16 cellular contexts compared by ENCODE assay signal in genomic region chr3:97914390-97914789, GRCh38. TPM values are rescaled to one million over a fixed set of nuclear protein-coding genes. Genes with fewer than 3 reads are reported as not detected.
DNase-seq lines count a peak whose midpoint lies in the region; ATAC-seq and TF ChIP-seq lines count a peak whose summit lies in the region.
"Had no signal": no experiment of that assay in that cellular context is flagged by ENCODE, and none has a peak within 500 bp of the region (broad histone marks: within the 10 kb centered on the region; RNA-seq: fewer than 3 reads in every experiment).

No MANE protein-coding gene starts in this region.

- CTCF ChIA-PET in activated CD4-positive, alpha-beta memory T cell treated with anti-CD3 and anti-CD28 coated beads for 36 hours (lab: Charles Lee), result interaction anchor here (1.1 kb wide), 1 partner anchor 108 kb away, joined by 3 read pairs; no protein-coding TSS in a partner anchor
- CTCF ChIA-PET in activated CD4-positive, alpha-beta memory T cell treated with anti-CD3 and anti-CD28 coated beads, Interleukin-2, amount 10 ng/mL, durations not matched to agents 7 days and 5 days (lab: Charles Lee), result interaction anchor here (1.0 to 1.1 kb wide), 2 partner anchors 107 to 108 kb away, joined by 3 read pairs; no protein-coding TSS in a partner anchor
- CTCF ChIA-PET in OCI-LY7 (lab: Charles Lee; ENCODE audit: unreplicated experiment), result no interaction called here

- no peaks in the 10 kb centered on the region for H3K9me3 Mint-ChIP-seq in activated CD4-positive, alpha-beta memory T cell treated with anti-CD3 and anti-CD28 coated beads for 36 hours
- H3K9me3 Mint-ChIP-seq in activated CD4-positive, alpha-beta memory T cell treated with anti-CD3 and anti-CD28 coated beads, Interleukin-2, amount 10 ng/mL, durations not matched to agents 7 days and 5 days, result peaks cover 6% of the 10 kb centered on the region
- H3K9me3 Mint-ChIP-seq in stimulated activated effector memory CD8-positive, alpha-beta T cell treated with anti-CD3 and anti-CD28 coated beads, Interleukin-12 subunit alpha, Interleukin-12 subunit beta, amount 100 ng/mL, for 72 hours, result no peaks in the 10 kb centered on the region
- H3K9me3 Mint-ChIP-seq in immature natural killer cell, result peaks cover 0 to 2% (median 0%) of the 10 kb centered on the region in 6 donors
- H3K9me3 Mint-ChIP-seq: neural crest cell had no signal

- H3K36me3 ChIP-seq in OCI-LY7 (ENCODE audit: insufficient read depth, low read length), result no peaks in the 10 kb centered on the region

- POLR2A ChIA-PET in activated CD4-positive, alpha-beta memory T cell treated with anti-CD3 and anti-CD28 coated beads for 36 hours (lab: Charles Lee), result interaction anchor here (1.0 kb wide), 1 partner anchor 40 kb away, joined by 4 read pairs; no protein-coding TSS in a partner anchor
- POLR2A ChIA-PET in activated CD4-positive, alpha-beta memory T cell treated with anti-CD3 and anti-CD28 coated beads, Interleukin-2, amount 10 ng/mL, durations not matched to agents 7 days and 5 days (lab: Charles Lee), result interaction anchor here (0.7 to 1.0 kb wide), 3 partner anchors 26 to 93 kb away, joined by 3 to 4 read pairs (median 3); partner anchors contain the start of gene CRYBG3
- POLR2A ChIA-PET in OCI-LY7 (lab: Charles Lee), result interaction anchor here (1.6 kb wide), 1 partner anchor 20 kb away, joined by 4 read pairs; no protein-coding TSS in a partner anchor

- peak overlapping the region; percentile 35 for H2AFZ ChIP-seq in OCI-LY7 (ENCODE audit: low read length)

- no peak overlapping the region for H3K4me2 ChIP-seq in OCI-LY7 (ENCODE audit: low read length)
- H3K4me2 ChIP-seq: SK-N-SH had no signal

- H3K36me3 Mint-ChIP-seq in activated CD4-positive, alpha-beta memory T cell treated with anti-CD3 and anti-CD28 coated beads for 36 hours, result peaks cover 34% of the 10 kb centered on the region
- H3K36me3 Mint-ChIP-seq in activated CD4-positive, alpha-beta memory T cell treated with anti-CD3 and anti-CD28 coated beads, Interleukin-2, amount 10 ng/mL, durations not matched to agents 7 days and 5 days (ENCODE audit: low read depth), result peaks cover 67% of the 10 kb centered on the region
- no peaks in the 10 kb centered on the region for H3K36me3 Mint-ChIP-seq in stimulated activated effector memory CD8-positive, alpha-beta T cell treated with anti-CD3 and anti-CD28 coated beads, Interleukin-12 subunit alpha, Interleukin-12 subunit beta, amount 100 ng/mL, for 72 hours
- peaks cover 3 to 14% (median 4%) of the 10 kb centered on the region in 3 donors for H3K36me3 Mint-ChIP-seq in immature natural killer cell

- peaks cover 7% of the 10 kb centered on the region for H3K4me1 ChIP-seq in OCI-LY7 (ENCODE audit: insufficient read depth, low read length, poor library complexity, severe bottlenecking)

- H3K4me3 ChIP-seq in OCI-LY7 (ENCODE audit: low read depth, low read length, poor library complexity, severe bottlenecking), result no peak overlapping the region

- no TSS peak for BruUV-seq in OCI-LY7 (replicated peaks; lab: Mats Ljungman, UMichigan)

- H4K20me1 ChIP-seq in OCI-LY7 (ENCODE audit: insufficient read depth, low read length), result no peaks in the 10 kb centered on the region

- no peaks in the 10 kb centered on the region for H3K79me2 ChIP-seq in OCI-LY7 (ENCODE audit: insufficient read depth, low read depth, low read length)

- no peak overlapping the region for H3K4me3 Mint-ChIP-seq in activated CD4-positive, alpha-beta memory T cell treated with anti-CD3 and anti-CD28 coated beads for 36 hours
- H3K4me3 Mint-ChIP-seq in activated CD4-positive, alpha-beta memory T cell treated with anti-CD3 and anti-CD28 coated beads, Interleukin-2, amount 10 ng/mL, durations not matched to agents 7 days and 5 days, result no peak overlapping the region
- H3K4me3 Mint-ChIP-seq in stimulated activated effector memory CD8-positive, alpha-beta T cell treated with anti-CD3 and anti-CD28 coated beads, Interleukin-12 subunit alpha, Interleukin-12 subunit beta, amount 100 ng/mL, for 72 hours, result no peak overlapping the region
- no peak overlapping the region for H3K4me3 Mint-ChIP-seq in immature natural killer cell
- H3K4me3 Mint-ChIP-seq: neural crest cell had no signal

- peak; percentile 45 for ATAC-seq in stimulated activated effector memory CD8-positive, alpha-beta T cell treated with anti-CD3 and anti-CD28 coated beads, Interleukin-12 subunit alpha, Interleukin-12 subunit beta, amount 100 ng/mL, for 72 hours
- no peak for ATAC-seq in GM19452 (IDR thresholded peaks at IDR 0.05; ENCODE audit: unreplicated experiment)
- ATAC-seq: right cardiac atrium had no signal

- intact Hi-C loops in activated CD4-positive, alpha-beta memory T cell treated with anti-CD3 and anti-CD28 coated beads for 36 hours (cut with micrococcal nuclease), result loop anchor here (5.0 kb wide), 1 partner anchor 58 kb away; the partner anchor contains the start of gene RIOX2
- intact Hi-C loops in OCI-LY7 (cut with micrococcal nuclease; ENCODE audit: unreplicated experiment), result loop anchor here (10.0 kb wide), 1 partner anchor 110 kb away; no protein-coding TSS in a partner anchor

- no peak for TF ChIP-seq CTCF in OCI-LY7 (conservative IDR thresholded peaks at IDR 0.05; ENCODE audit: low read length)

- H3K9me2 ChIP-seq in OCI-LY7 (ENCODE audit: insufficient read depth, low read length), result no peaks in the 10 kb centered on the region
- H3K9me2 ChIP-seq: SK-N-SH had no signal

- no peak overlapping the region for H3K27ac ChIP-seq in OCI-LY7 (ENCODE audit: low read depth, low read length, poor library complexity, severe bottlenecking)
- H3K27ac ChIP-seq: 22Rv1, C4-2B had no signal

- no peaks in the 10 kb centered on the region for H3K27me3 Mint-ChIP-seq in activated CD4-positive, alpha-beta memory T cell treated with anti-CD3 and anti-CD28 coated beads for 36 hours
- no peaks in the 10 kb centered on the region for H3K27me3 Mint-ChIP-seq in activated CD4-positive, alpha-beta memory T cell treated with anti-CD3 and anti-CD28 coated beads, Interleukin-2, amount 10 ng/mL, durations not matched to agents 7 days and 5 days
- H3K27me3 Mint-ChIP-seq in immature natural killer cell (ENCODE audit: low read depth in 3 of 3), result peaks cover 0 to 2% (median 0%) of the 10 kb centered on the region in 3 donors

- no peak for DNase-seq in activated CD4-positive, alpha-beta memory T cell treated with anti-CD3 and anti-CD28 coated beads for 36 hours
- no peak for DNase-seq in activated CD4-positive, alpha-beta memory T cell treated with anti-CD3 and anti-CD28 coated beads, Interleukin-2, amount 10 ng/mL, durations not matched to agents 7 days and 5 days
- DNase-seq in OCI-LY7 (ENCODE audit: low spot score) (no peak), dermis blood vessel endothelial cell (peak; percentile 55), immature natural killer cell (no peak), putamen (ENCODE audit: low spot score) (no peak)
- no peak for DNase-seq in stimulated activated effector memory CD8-positive, alpha-beta T cell treated with anti-CD3 and anti-CD28 coated beads, Interleukin-12 subunit alpha, Interleukin-12 subunit beta, amount 100 ng/mL, for 72 hours (ENCODE audit: low spot score in 2 of 2)
- DNase-seq: amniotic stem cell; NCI-H2227 treated with DMSO at 0.1 percent for 48 hours; right cardiac atrium; SK-N-SH; stimulated activated CD4-positive, alpha-beta T cell treated with anti-CD3 and anti-CD28 coated beads, Interleukin-1b, Interleukin-23, amount 100 ng/mL, for 48 hours had no signal

- H3K4me1 Mint-ChIP-seq in activated CD4-positive, alpha-beta memory T cell treated with anti-CD3 and anti-CD28 coated beads for 36 hours (ENCODE audit: low read depth), result peaks cover 28% of the 10 kb centered on the region
- peaks cover 40% of the 10 kb centered on the region for H3K4me1 Mint-ChIP-seq in activated CD4-positive, alpha-beta memory T cell treated with anti-CD3 and anti-CD28 coated beads, Interleukin-2, amount 10 ng/mL, durations not matched to agents 7 days and 5 days
- peaks cover 16% of the 10 kb centered on the region for H3K4me1 Mint-ChIP-seq in stimulated activated effector memory CD8-positive, alpha-beta T cell treated with anti-CD3 and anti-CD28 coated beads, Interleukin-12 subunit alpha, Interleukin-12 subunit beta, amount 100 ng/mL, for 72 hours
- H3K4me1 Mint-ChIP-seq in immature natural killer cell, result peaks cover 19 to 21% of the 10 kb centered on the region in 2 donors

- H3K27ac Mint-ChIP-seq in activated CD4-positive, alpha-beta memory T cell treated with anti-CD3 and anti-CD28 coated beads for 36 hours, result peak overlapping the region; percentile 18
- no peak overlapping the region for H3K27ac Mint-ChIP-seq in activated CD4-positive, alpha-beta memory T cell treated with anti-CD3 and anti-CD28 coated beads, Interleukin-2, amount 10 ng/mL, durations not matched to agents 7 days and 5 days
- H3K27ac Mint-ChIP-seq in stimulated activated effector memory CD8-positive, alpha-beta T cell treated with anti-CD3 and anti-CD28 coated beads, Interleukin-12 subunit alpha, Interleukin-12 subunit beta, amount 100 ng/mL, for 72 hours, result peak overlapping the region; percentile 39
- H3K27ac Mint-ChIP-seq in immature natural killer cell, result no peak overlapping the region

- H3K9me3 ChIP-seq in OCI-LY7 (ENCODE audit: low read length), result no peaks in the 10 kb centered on the region
- H3K9me3 ChIP-seq: SK-N-SH had no signal

RNA-seq across cellular contexts. Expression of gene RIOX2, which starts 57.8 kb away (rescaled TPM):
- total RNA-seq in activated CD4-positive, alpha-beta memory T cell treated with anti-CD3 and anti-CD28 coated beads for 36 hours, result 10 to 100 TPM; 35.9 to 36.1 TPM
- total RNA-seq in activated CD4-positive, alpha-beta memory T cell treated with anti-CD3 and anti-CD28 coated beads, Interleukin-2, amount 10 ng/mL, durations not matched to agents 7 days and 5 days, result 10 to 100 TPM; 46.5 to 46.7 TPM
- total RNA-seq in OCI-LY7 (2014; rRNA removed; shearing (Covaris generic)), result 26.1 and 26.8 TPM in 2 replicates
- 32.0 and 32.6 TPM in 2 replicates for total RNA-seq in OCI-LY7 (2022)
- 27.1 and 29.4 TPM in 2 replicates for total RNA-seq in dermis blood vessel endothelial cell
- polyA plus RNA-seq in immature natural killer cell, result 10 to 100 TPM; 12.3 to 18.8 (median 16.8) TPM

Comparison
In these comparisons a context has a peak if more than half of its experiments do, and no peak if none do; other contexts are left out.
1. H3K27ac Mint-ChIP-seq: peak in activated CD4-positive, alpha-beta memory T cell treated with anti-CD3 and anti-CD28 coated beads for 36 hours (single experiment) and stimulated activated effector memory CD8-positive, alpha-beta T cell treated with anti-CD3 and anti-CD28 coated beads, Interleukin-12 subunit alpha, Interleukin-12 subunit beta, amount 100 ng/mL, for 72 hours (single experiment); none in activated CD4-positive, alpha-beta memory T cell treated with anti-CD3 and anti-CD28 coated beads, Interleukin-2, amount 10 ng/mL, durations not matched to agents 7 days and 5 days (single experiment) and immature natural killer cell (0 of 6).